Comparison of ENCODE assay signal across 17 cellular contexts in the genomic region with DNA sequence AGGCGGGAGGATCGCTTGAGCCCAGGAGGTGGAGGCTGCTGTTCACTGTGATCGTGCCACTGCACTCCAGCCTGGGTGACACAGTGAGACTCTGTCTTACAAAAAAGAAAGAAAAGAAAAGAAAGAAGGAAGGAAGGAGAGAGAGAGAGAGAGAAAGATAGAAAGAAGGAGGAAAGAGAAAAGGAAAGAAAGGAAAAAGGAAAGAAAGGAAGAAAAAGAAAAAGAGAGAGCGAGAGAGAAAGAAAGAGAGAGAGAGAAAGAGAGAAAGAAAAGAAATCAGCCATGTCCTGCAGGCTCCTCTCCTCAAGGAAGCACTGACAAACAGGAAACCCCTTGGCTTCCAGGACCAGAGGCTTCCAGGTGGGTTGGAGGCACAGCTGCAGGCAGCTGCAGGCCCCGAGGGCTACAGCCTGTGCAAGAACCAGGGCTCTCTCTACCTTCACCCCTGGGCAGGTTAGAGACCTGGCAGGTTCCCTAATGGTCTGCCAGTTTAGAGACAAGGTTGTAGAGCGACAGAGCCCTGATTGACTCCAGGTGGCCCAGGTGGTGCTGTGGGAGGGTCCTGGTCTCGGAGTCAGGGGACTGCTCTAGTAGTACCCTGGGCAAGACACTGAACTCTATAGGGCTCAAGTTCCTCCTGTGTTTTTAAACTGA. TPM values are rescaled to one million over a fixed set of nuclear protein-coding genes. Genes with fewer than 3 reads are reported as not detected.
DNase-seq lines count a peak whose midpoint lies in the region; ATAC-seq lines count a peak whose summit lies in the region.
"Had no signal": no experiment of that assay in that cellular context is flagged by ENCODE, and none has a peak within 500 bp of the region (broad histone marks: within the 10 kb centered on the region; RNA-seq: fewer than 3 reads in every experiment).

No MANE protein-coding gene starts in this region.

- H3K4me3 Mint-ChIP-seq in activated naive CD8-positive, alpha-beta T cell, result no peak overlapping the region
- H3K4me3 Mint-ChIP-seq in activated naive CD8-positive, alpha-beta T cell treated with anti-CD3 and anti-CD28 coated beads, Interleukin-2, amount 50 U/mL, for 24 hours, result no peak overlapping the region
- no peak overlapping the region for H3K4me3 Mint-ChIP-seq in stimulated activated naive B cell treated with anti-CD40 and anti-IgM and Interleukin-4, amounts not matched to agents 10 μg/mL and 1 μg/mL and 100 μg/mL, for 72 hours
- no peak overlapping the region for H3K4me3 Mint-ChIP-seq in activated naive CD4-positive, alpha-beta T cell treated with anti-CD3 and anti-CD28 coated beads for 36 hours
- H3K4me3 Mint-ChIP-seq: neural progenitor cell had no signal

- H3K27ac Mint-ChIP-seq in activated naive CD8-positive, alpha-beta T cell, result peak overlapping the region; percentile 75
- no peak overlapping the region for H3K27ac Mint-ChIP-seq in activated naive CD8-positive, alpha-beta T cell treated with anti-CD3 and anti-CD28 coated beads, Interleukin-2, amount 50 U/mL, for 24 hours
- H3K27ac Mint-ChIP-seq in stimulated activated naive B cell treated with anti-CD40 and anti-IgM and Interleukin-4, amounts not matched to agents 10 μg/mL and 1 μg/mL and 100 μg/mL, for 72 hours, result peak overlapping the region; percentile 37
- H3K27ac Mint-ChIP-seq in activated naive CD4-positive, alpha-beta T cell treated with anti-CD3 and anti-CD28 coated beads for 36 hours, result no peak overlapping the region

- ATAC-seq in activated naive CD8-positive, alpha-beta T cell treated with anti-CD3 and anti-CD28 coated beads, Interleukin-2, amount 50 U/mL, for 24 hours, result no peak
- ATAC-seq in stimulated activated naive B cell treated with anti-CD40 and anti-IgM and Interleukin-4, amounts not matched to agents 10 μg/mL and 1 μg/mL and 100 μg/mL, for 72 hours (replicated peaks), result no peak
- ATAC-seq in HG03139 (IDR thresholded peaks at IDR 0.05; ENCODE audit: unreplicated experiment), result no peak

- no peaks in the 10 kb centered on the region for H3K9me3 Mint-ChIP-seq in activated naive CD8-positive, alpha-beta T cell (ENCODE audit: low read depth)
- H3K9me3 Mint-ChIP-seq in activated naive CD8-positive, alpha-beta T cell treated with anti-CD3 and anti-CD28 coated beads, Interleukin-2, amount 50 U/mL, for 24 hours, result no peaks in the 10 kb centered on the region
- no peaks in the 10 kb centered on the region for H3K9me3 Mint-ChIP-seq in stimulated activated naive B cell treated with anti-CD40 and anti-IgM and Interleukin-4, amounts not matched to agents 10 μg/mL and 1 μg/mL and 100 μg/mL, for 72 hours
- no peaks in the 10 kb centered on the region for H3K9me3 Mint-ChIP-seq in activated naive CD4-positive, alpha-beta T cell treated with anti-CD3 and anti-CD28 coated beads for 36 hours
- H3K9me3 Mint-ChIP-seq: CD4-positive, alpha-beta memory T cell; neural progenitor cell had no signal

- H3K36me3 Mint-ChIP-seq in activated naive CD8-positive, alpha-beta T cell, result peaks cover 3% of the 10 kb centered on the region
- peaks cover 1% of the 10 kb centered on the region for H3K36me3 Mint-ChIP-seq in activated naive CD8-positive, alpha-beta T cell treated with anti-CD3 and anti-CD28 coated beads, Interleukin-2, amount 50 U/mL, for 24 hours (ENCODE audit: low read depth)
- H3K36me3 Mint-ChIP-seq in stimulated activated naive B cell treated with anti-CD40 and anti-IgM and Interleukin-4, amounts not matched to agents 10 μg/mL and 1 μg/mL and 100 μg/mL, for 72 hours, result peaks cover 17 to 22% of the 10 kb centered on the region in 2 donors
- H3K36me3 Mint-ChIP-seq in activated naive CD4-positive, alpha-beta T cell treated with anti-CD3 and anti-CD28 coated beads for 36 hours (ENCODE audit: low read depth), result no peaks in the 10 kb centered on the region
- H3K36me3 Mint-ChIP-seq: CD4-positive, alpha-beta memory T cell; neural progenitor cell had no signal

- DNase-seq in activated naive CD8-positive, alpha-beta T cell treated with anti-CD3 and anti-CD28 coated beads, Interleukin-2, amount 50 U/mL, for 24 hours, result no peak
- DNase-seq in RPMI8226, result peak; percentile 22
- peak; percentile 23 for DNase-seq in iPS-NIHi7 (ENCODE audit: extremely low spot score)
- no peak for DNase-seq in stimulated activated naive B cell treated with anti-CD40 and anti-IgM and Interleukin-4, amounts not matched to agents 10 μg/mL and 1 μg/mL and 100 μg/mL, for 72 hours
- DNase-seq in effector CD4-positive, alpha-beta T cell, result no peak
- DNase-seq in activated naive CD4-positive, alpha-beta T cell treated with anti-CD3 and anti-CD28 coated beads for 36 hours, result no peak
- DNase-seq: activated CD4-positive, alpha-beta T cell treated with anti-CD3 and anti-CD28 coated beads, Interleukin-2, amount 50 U/mL, for 48 hours; activated T-cell treated with anti-CD3 and anti-CD28 coated beads, Interleukin-2, amount 50 U/mL, for 48 hours; CD4-positive, alpha-beta memory T cell; DMS79 treated with DMSO at 0.1 percent for 48 hours; NCI-H1694 treated with DMSO at 0.1 percent for 48 hours; NK-92 treated with Interleukin-12 subunit alpha and Interleukin-12 subunit beta, amount 100 ng/mL, for 24 hours; stimulated activated CD4-positive, alpha-beta T cell treated with anti-CD3 and anti-CD28 coated beads, Interleukin-12 subunit alpha, Interleukin-12 subunit beta, amount 100 ng/mL, for 4 hours; thyroid gland had no signal

- H3K4me1 Mint-ChIP-seq in activated naive CD8-positive, alpha-beta T cell (ENCODE audit: low read depth), result peaks cover 9% of the 10 kb centered on the region
- H3K4me1 Mint-ChIP-seq in activated naive CD8-positive, alpha-beta T cell treated with anti-CD3 and anti-CD28 coated beads, Interleukin-2, amount 50 U/mL, for 24 hours, result peaks cover 5% of the 10 kb centered on the region
- peaks cover 4 to 19% of the 10 kb centered on the region in 2 donors for H3K4me1 Mint-ChIP-seq in stimulated activated naive B cell treated with anti-CD40 and anti-IgM and Interleukin-4, amounts not matched to agents 10 μg/mL and 1 μg/mL and 100 μg/mL, for 72 hours
- peaks cover 5% of the 10 kb centered on the region for H3K4me1 Mint-ChIP-seq in activated naive CD4-positive, alpha-beta T cell treated with anti-CD3 and anti-CD28 coated beads for 36 hours (ENCODE audit: low read depth)

- H3K27me3 Mint-ChIP-seq in activated naive CD8-positive, alpha-beta T cell, result no peaks in the 10 kb centered on the region
- H3K27me3 Mint-ChIP-seq in activated naive CD8-positive, alpha-beta T cell treated with anti-CD3 and anti-CD28 coated beads, Interleukin-2, amount 50 U/mL, for 24 hours, result no peaks in the 10 kb centered on the region
- no peaks in the 10 kb centered on the region for H3K27me3 Mint-ChIP-seq in stimulated activated naive B cell treated with anti-CD40 and anti-IgM and Interleukin-4, amounts not matched to agents 10 μg/mL and 1 μg/mL and 100 μg/mL, for 72 hours
- H3K27me3 Mint-ChIP-seq in activated naive CD4-positive, alpha-beta T cell treated with anti-CD3 and anti-CD28 coated beads for 36 hours (ENCODE audit: low read depth), result no peaks in the 10 kb centered on the region
- H3K27me3 Mint-ChIP-seq: CD4-positive, alpha-beta memory T cell had no signal

- CTCF ChIA-PET in activated naive CD4-positive, alpha-beta T cell treated with anti-CD3 and anti-CD28 coated beads for 36 hours (lab: Charles Lee), result interaction anchor here (0.6 to 0.7 kb wide), 2 partner anchors 80 to 143 kb away, joined by 3 read pairs; no protein-coding TSS in a partner anchor

- intact Hi-C loops in activated naive CD4-positive, alpha-beta T cell treated with anti-CD3 and anti-CD28 coated beads for 36 hours (cut with micrococcal nuclease), result no loop called here

RNA-seq across cellular contexts. Expression of gene PECAM1, which starts 53.8 kb away (rescaled TPM):
- 10 to 100 TPM in 1 of 2 experiments, 1 to 10 TPM in 1; 10.0 to 11.2 TPM for total RNA-seq in activated naive CD4-positive, alpha-beta T cell treated with anti-CD3 and anti-CD28 coated beads for 36 hours

Comparison
In these comparisons a context has a peak if more than half of its experiments do, and no peak if none do; other contexts are left out.
1. H3K27ac Mint-ChIP-seq: peak in activated naive CD8-positive, alpha-beta T cell (single experiment) and stimulated activated naive B cell treated with anti-CD40 and anti-IgM and Interleukin-4, amounts not matched to agents 10 μg/mL and 1 μg/mL and 100 μg/mL, for 72 hours (single experiment); none in activated naive CD8-positive, alpha-beta T cell treated with anti-CD3 and anti-CD28 coated beads, Interleukin-2, amount 50 U/mL, for 24 hours (single experiment) and activated naive CD4-positive, alpha-beta T cell treated with anti-CD3 and anti-CD28 coated beads for 36 hours (single experiment).
2. DNase-seq: peak in RPMI8226 (single experiment) and iPS-NIHi7 (single experiment); none in activated naive CD8-positive, alpha-beta T cell treated with anti-CD3 and anti-CD28 coated beads, Interleukin-2, amount 50 U/mL, for 24 hours (single experiment), stimulated activated naive B cell treated with anti-CD40 and anti-IgM and Interleukin-4, amounts not matched to agents 10 μg/mL and 1 μg/mL and 100 μg/mL, for 72 hours (single experiment), effector CD4-positive, alpha-beta T cell (single experiment) and activated naive CD4-positive, alpha-beta T cell treated with anti-CD3 and anti-CD28 coated beads for 36 hours (single experiment).